17 cellular contexts compared by ENCODE assay signal in the genomic region with DNA sequence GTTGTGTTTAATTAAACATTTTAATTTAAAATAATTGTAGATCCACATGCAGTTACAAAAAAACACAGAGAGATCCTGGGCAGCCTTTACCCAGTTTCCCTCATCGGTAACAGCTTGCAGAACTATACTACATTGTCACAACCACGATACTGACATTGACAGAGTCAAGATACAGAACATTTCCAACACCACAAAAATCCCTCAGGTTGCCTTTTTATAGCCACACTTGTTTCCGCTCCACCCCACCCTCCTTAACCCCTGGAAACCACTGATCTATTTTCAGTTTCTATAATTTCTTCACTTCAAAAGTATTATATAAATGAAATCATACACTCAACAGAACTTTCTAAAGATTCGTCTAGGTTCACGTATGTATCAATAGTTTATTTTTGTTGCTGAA.
DNase-seq lines count a peak whose midpoint lies in the region; ATAC-seq and TF ChIP-seq lines count a peak whose summit lies in the region.
"Had no signal": no experiment of that assay in that cellular context is flagged by ENCODE, and none has a peak within 500 bp of the region (broad histone marks: within the 10 kb centered on the region; RNA-seq: fewer than 3 reads in every experiment).

No MANE protein-coding gene starts in this region.

- H3K9ac ChIP-seq in MM.1S (ENCODE audit: low read length), result no peak overlapping the region

- H3K4me1 ChIP-seq in cardiac muscle cell (ENCODE audit: low read depth) (peaks cover 10% of the 10 kb centered on the region), left ventricle myocardium inferior (no peaks in the 10 kb centered on the region), MM.1S (ENCODE audit: low read length) (peaks cover 14% of the 10 kb centered on the region)

- 0 out of 2 replicates have a peak, but pooled peaks cover 6% of the 10 kb centered on the region for H3F3A ChIP-seq in MM.1S (ENCODE audit: insufficient read depth, low read length)

- peak overlapping the region; percentile 2 for H3K27ac Mint-ChIP-seq in memory B cell

- H3K4me3 ChIP-seq in cardiac muscle cell, result no peak overlapping the region
- no peak overlapping the region for H3K4me3 ChIP-seq in left ventricle myocardium inferior
- H3K4me3 ChIP-seq in MM.1S (ENCODE audit: low read length), result no peak overlapping the region

- H4K20me1 ChIP-seq in MM.1S (ENCODE audit: insufficient read depth, low read length), result no peaks in the 10 kb centered on the region

- no peak overlapping the region for H3K4me3 Mint-ChIP-seq in memory B cell

- no peaks in the 10 kb centered on the region for H3K9me2 ChIP-seq in MM.1S (replicated peaks; ENCODE audit: insufficient read depth, low read length)

- intact Hi-C loops in left ventricle myocardium inferior (cut with micrococcal nuclease), result no loop called here

- H3K27ac ChIP-seq in cardiac muscle cell (peak overlapping the region; percentile 19), left ventricle myocardium inferior (replicated peaks) (no peak overlapping the region), MM.1S (ENCODE audit: low read length) (no peak overlapping the region)

- H3K36me3 ChIP-seq in cardiac muscle cell, result no peaks in the 10 kb centered on the region
- no peaks in the 10 kb centered on the region for H3K36me3 ChIP-seq in left ventricle myocardium inferior
- no peaks in the 10 kb centered on the region for H3K36me3 ChIP-seq in MM.1S (replicated peaks; ENCODE audit: insufficient read depth, low read length)

- H2AFZ ChIP-seq in MM.1S (ENCODE audit: low read length), result no peak overlapping the region

- H3K4me2 ChIP-seq in MM.1S (ENCODE audit: low read depth, low read length), result peak overlapping the region; percentile 60; the same call in 1 of the 2 replicates

- H3K9me3 Mint-ChIP-seq in memory B cell, result no peaks in the 10 kb centered on the region

- no peaks in the 10 kb centered on the region for H3K27me3 Mint-ChIP-seq in memory B cell

- no peaks in the 10 kb centered on the region for H3K27me3 ChIP-seq in cardiac muscle cell
- H3K27me3 ChIP-seq in left ventricle myocardium inferior (ENCODE audit: low read depth), result no peaks in the 10 kb centered on the region
- H3K27me3 ChIP-seq in MM.1S (replicated peaks; ENCODE audit: insufficient read depth, low read length), result no peaks in the 10 kb centered on the region

- peak; percentile 50 for ATAC-seq in memory B cell (ENCODE audit: low read depth)
- ATAC-seq in HG03139 (IDR thresholded peaks at IDR 0.05; ENCODE audit: unreplicated experiment), result no peak
- no peak for ATAC-seq in GM21825 (IDR thresholded peaks at IDR 0.05; ENCODE audit: unreplicated experiment)

- TF ChIP-seq CTCF in cardiac muscle cell (IDR thresholded peaks at IDR 0.05; ENCODE audit: low read depth, low read length) (no peak), left ventricle myocardium inferior (IDR thresholded peaks at IDR 0.05; ENCODE audit: borderline replicate concordance) (no peak), MM.1S (IDR thresholded peaks at IDR 0.05; ENCODE audit: low read length) (no peak)

- H3K9me3 ChIP-seq in cardiac muscle cell (ENCODE audit: low read depth), result no peaks in the 10 kb centered on the region
- no peaks in the 10 kb centered on the region for H3K9me3 ChIP-seq in left ventricle myocardium inferior (replicated peaks)
- no peaks in the 10 kb centered on the region for H3K9me3 ChIP-seq in MM.1S (replicated peaks; ENCODE audit: insufficient read depth, low read length)

- H3K79me2 ChIP-seq in MM.1S (ENCODE audit: low read length), result no peaks in the 10 kb centered on the region

- peaks cover 7% of the 10 kb centered on the region for H3K4me1 Mint-ChIP-seq in memory B cell

- no peaks in the 10 kb centered on the region for H3K36me3 Mint-ChIP-seq in memory B cell

- DNase-seq in cardiac muscle cell (ENCODE audit: low read depth in 1 of 2, low spot score in 1 of 2), result no peak
- DNase-seq in left ventricle myocardium inferior, result no peak
- DNase-seq in MM.1S, result peak; percentile 62
- DNase-seq in memory B cell (ENCODE audit: low spot score in 2 of 2), result no peak
- no peak for DNase-seq in stimulated activated naive CD4-positive, alpha-beta T cell (lab: John Stamatoyannopoulos, UW)
- DNase-seq: COR-L47, DMS53, KG1, NCI-H1105 treated with DMSO at 0.1 percent for 48 hours, NCI-H1694 treated with DMSO at 0.1 percent for 48 hours, NCI-H2107, NCI-H2227 treated with DMSO at 0.1 percent for 48 hours, NCI-H524 treated with DMSO at 0.1 percent for 48 hours, OCI-M1, SHP77 treated with DMSO at 0.1 percent for 48 hours had no signal
